In the genomic region with DNA sequence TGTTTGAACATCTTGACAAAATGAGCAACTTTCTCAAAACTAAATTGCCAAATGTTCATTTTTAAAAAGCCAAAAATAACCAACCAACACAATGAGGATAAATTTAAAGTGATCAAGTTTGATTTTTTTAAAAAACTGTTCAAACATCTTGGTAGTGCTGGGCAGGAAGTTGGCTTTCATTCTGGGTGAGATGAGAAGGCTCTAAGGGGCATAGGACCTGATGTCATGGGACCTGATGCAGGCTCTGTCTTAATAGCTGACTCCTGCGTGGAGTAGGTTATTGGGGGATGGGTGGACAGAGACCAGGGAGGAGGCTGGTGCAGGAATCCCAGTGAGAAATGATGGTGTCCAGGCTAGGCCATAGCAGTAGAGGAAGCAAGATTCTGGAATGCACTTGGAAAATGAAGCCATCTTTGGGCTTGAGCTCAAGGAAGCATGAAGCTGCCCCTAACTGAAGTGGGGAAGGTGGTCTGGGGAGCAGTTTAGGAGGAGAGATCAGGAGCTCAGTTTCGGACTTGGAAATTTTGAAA, we compare ENCODE assay signal across 22 cellular contexts. TPM values are rescaled to one million over a fixed set of nuclear protein-coding genes. Genes with fewer than 3 reads are reported as not detected.
A peak's percentile ranks its signal among the peaks of the same experiment; 100 is the strongest.
DNase-seq lines count a peak whose midpoint lies in the region; ATAC-seq and TF ChIP-seq lines count a peak whose summit lies in the region.
"Had no signal": no experiment of that assay in that cellular context is flagged by ENCODE, and none has a peak within 500 bp of the region (broad histone marks: within the 10 kb centered on the region; RNA-seq: fewer than 3 reads in every experiment).

No MANE protein-coding gene starts in this region.

- no peaks in the 10 kb centered on the region for H3K9me3 ChIP-seq in CD4-positive, alpha-beta memory T cell (ENCODE audit: control insufficient read depth in 1 of 2, low read length in 2 of 2)
- H3K9me3 ChIP-seq: BLaER1 treated with 17β-estradiol and CSF1 and Interleukin-3, amounts not matched to agents 10 nM and 100 nM; breast epithelium; gastrocnemius medialis had no signal

- peaks cover 46 to 91% (median 65%) of the 10 kb centered on the region in 4 donors for H3K4me1 Mint-ChIP-seq in CD4-positive, alpha-beta memory T cell
- H3K4me1 Mint-ChIP-seq in IgD-negative memory B cell (peaks cover 47 to 68% (median 62%) of the 10 kb centered on the region in 3 donors), natural killer cell (peaks cover 44 to 53% of the 10 kb centered on the region in 2 donors)
- H3K4me1 Mint-ChIP-seq in activated T-helper 17 cell treated with anti-CD3 and anti-CD28 coated beads, Interleukin-2, amount 50 U/mL, for 72 hours: peaks cover 48% of the 10 kb centered on the region
- H3K4me1 Mint-ChIP-seq: mesothelial cell of epicardium had no signal

- POLR2A ChIA-PET in CD4-positive, alpha-beta memory T cell (lab: Charles Lee; ENCODE audit: partially characterized antibody): interaction anchor here (0.9 to 16.5 kb wide), 9 partner anchors 11 to 75 kb away, joined by 3 to 210 read pairs (median 18); a partner anchor contains a TSS

- peak overlapping the region; percentile 41 for H3K27ac ChIP-seq in CD4-positive, alpha-beta memory T cell (ENCODE audit: low read depth, low read length)
- no peak overlapping the region for H3K27ac ChIP-seq in coronary artery
- H3K27ac ChIP-seq: BLaER1 treated with 17β-estradiol and CSF1 and Interleukin-3, amounts not matched to agents 10 nM and 100 nM; breast epithelium; gastrocnemius medialis; tibial nerve had no signal

- peaks cover 37 to 53% of the 10 kb centered on the region in 2 donors for H3K36me3 Mint-ChIP-seq in CD4-positive, alpha-beta memory T cell
- H3K36me3 Mint-ChIP-seq in IgD-negative memory B cell (peaks cover 7% of the 10 kb centered on the region), natural killer cell (no peaks in the 10 kb centered on the region)
- peaks cover 78% of the 10 kb centered on the region for H3K36me3 Mint-ChIP-seq in activated T-helper 17 cell treated with anti-CD3 and anti-CD28 coated beads, Interleukin-2, amount 50 U/mL, for 72 hours (ENCODE audit: low read depth)
- H3K36me3 Mint-ChIP-seq: mesothelial cell of epicardium had no signal

- H3K4me1 ChIP-seq in CD4-positive, alpha-beta memory T cell (ENCODE audit: insufficient read depth, low read length): peaks cover 100% of the 10 kb centered on the region
- H3K4me1 ChIP-seq: breast epithelium, gastrocnemius medialis had no signal

- no peak for TF ChIP-seq CTCF in natural killer cell (IDR thresholded peaks at IDR 0.05)
- no peak for TF ChIP-seq CTCF in coronary artery (IDR thresholded peaks at IDR 0.05)

- no peak for ATAC-seq in activated T-helper 17 cell treated with anti-CD3 and anti-CD28 coated beads, Interleukin-2, amount 50 U/mL, for 72 hours (replicated peaks)
- ATAC-seq in natural killer cell (no peak), HG03442 (IDR thresholded peaks at IDR 0.05; ENCODE audit: unreplicated experiment) (no peak), GM19452 (IDR thresholded peaks at IDR 0.05; ENCODE audit: unreplicated experiment) (no peak)
- ATAC-seq: gastrocnemius medialis, left cardiac atrium had no signal

- peaks cover 5% of the 10 kb centered on the region for H3K36me3 ChIP-seq in CD4-positive, alpha-beta memory T cell (ENCODE audit: insufficient read depth, low read length)
- H3K36me3 ChIP-seq: breast epithelium, gastrocnemius medialis had no signal

- no peaks in the 10 kb centered on the region for H3K27me3 ChIP-seq in CD4-positive, alpha-beta memory T cell (ENCODE audit: insufficient read depth, low read length)
- H3K27me3 ChIP-seq: BLaER1 treated with 17β-estradiol and CSF1 and Interleukin-3, amounts not matched to agents 10 nM and 100 nM; breast epithelium; gastrocnemius medialis; tibial nerve had no signal

- H3K4me3 ChIP-seq in CD4-positive, alpha-beta memory T cell (ENCODE audit: low read length in 2 of 2): no peak overlapping the region
- no peak overlapping the region for H3K4me3 ChIP-seq in coronary artery
- H3K4me3 ChIP-seq: BLaER1 treated with 17β-estradiol and CSF1 and Interleukin-3, amounts not matched to agents 10 nM and 100 nM; breast epithelium; gastrocnemius medialis; tibial nerve had no signal

- H3K9me3 Mint-ChIP-seq in CD4-positive, alpha-beta memory T cell: peaks cover 0 to 2% (median 0%) of the 10 kb centered on the region in 8 donors
- H3K9me3 Mint-ChIP-seq in IgD-negative memory B cell: no peaks in the 10 kb centered on the region
- H3K9me3 Mint-ChIP-seq in activated T-helper 17 cell treated with anti-CD3 and anti-CD28 coated beads, Interleukin-2, amount 50 U/mL, for 72 hours: no peaks in the 10 kb centered on the region
- H3K9me3 Mint-ChIP-seq in natural killer cell: no peaks in the 10 kb centered on the region
- H3K9me3 Mint-ChIP-seq: dendritic cell treated with granulocyte-macrophage colony-stimulating factor and Interleukin-4, amounts not matched to agents 40 ng/mL and 50 ng/mL, for 4 days; mesothelial cell of epicardium had no signal

- H3K27me3 Mint-ChIP-seq in CD4-positive, alpha-beta memory T cell: no peaks in the 10 kb centered on the region
- no peaks in the 10 kb centered on the region for H3K27me3 Mint-ChIP-seq in IgD-negative memory B cell
- H3K27me3 Mint-ChIP-seq in activated T-helper 17 cell treated with anti-CD3 and anti-CD28 coated beads, Interleukin-2, amount 50 U/mL, for 72 hours: no peaks in the 10 kb centered on the region
- H3K27me3 Mint-ChIP-seq in natural killer cell (ENCODE audit: low read depth in 2 of 2): no peaks in the 10 kb centered on the region
- H3K27me3 Mint-ChIP-seq: dendritic cell treated with granulocyte-macrophage colony-stimulating factor and Interleukin-4, amounts not matched to agents 40 ng/mL and 50 ng/mL, for 4 days had no signal

- intact Hi-C loops in CD4-positive, alpha-beta memory T cell (cut with micrococcal nuclease): no loop called here
- intact Hi-C loops in natural killer cell (cut with micrococcal nuclease): no loop called here

- no peak for DNase-seq in CD4-positive, alpha-beta memory T cell
- no peak for DNase-seq in natural killer cell
- DNase-seq in coronary artery (ENCODE audit: low spot score): no peak
- DNase-seq in GM03348 (ENCODE audit: low spot score): no peak
- DNase-seq: DMS79, erythroblast, gastrocnemius medialis, left cardiac atrium, MM.1S, NCI-H187, NCI-H446 treated with DMSO at 0.1 percent for 48 hours, RPMI8226 had no signal

- peak overlapping the region; percentile 83 to 93 (median 84) for H3K27ac Mint-ChIP-seq in CD4-positive, alpha-beta memory T cell
- H3K27ac Mint-ChIP-seq in IgD-negative memory B cell (peak overlapping the region; percentile 49 to 83 (median 62)), natural killer cell (peak overlapping the region; percentile 83 to 100)
- peak overlapping the region; percentile 81 for H3K27ac Mint-ChIP-seq in activated T-helper 17 cell treated with anti-CD3 and anti-CD28 coated beads, Interleukin-2, amount 50 U/mL, for 72 hours
- H3K27ac Mint-ChIP-seq: mesothelial cell of epicardium had no signal

- CTCF ChIA-PET in CD4-positive, alpha-beta memory T cell (lab: Charles Lee; ENCODE audit: partially characterized antibody): interaction anchor here (0.7 to 6.9 kb wide), 12 partner anchors 10 to 84 kb away, joined by 3 to 37 read pairs (median 4); a partner anchor contains a TSS

- peak overlapping the region; percentile 43 to 89 (median 70) for H3K4me3 Mint-ChIP-seq in CD4-positive, alpha-beta memory T cell
- H3K4me3 Mint-ChIP-seq in IgD-negative memory B cell: peak overlapping the region; percentile 2 to 84 (median 67)
- H3K4me3 Mint-ChIP-seq in activated T-helper 17 cell treated with anti-CD3 and anti-CD28 coated beads, Interleukin-2, amount 50 U/mL, for 72 hours: peak overlapping the region; percentile 79
- H3K4me3 Mint-ChIP-seq in natural killer cell: peak overlapping the region; percentile 4
- H3K4me3 Mint-ChIP-seq: dendritic cell treated with granulocyte-macrophage colony-stimulating factor and Interleukin-4, amounts not matched to agents 40 ng/mL and 50 ng/mL, for 4 days; mesothelial cell of epicardium had no signal

RNA-seq across cellular contexts. Expression of a gene that starts 20.3 kb away (rescaled TPM):
- total RNA-seq in CD4-positive, alpha-beta memory T cell: 100 to 1,000 TPM; 416 to 457 TPM
- polyA plus RNA-seq in CD4-positive, alpha-beta memory T cell: 100 to 1,000 TPM in 1 of 2 donors, 10 to 100 TPM in 1; 41.6 to 151 TPM
- 134 TPM for polyA plus RNA-seq in IgD-negative memory B cell
- 100 to 1,000 TPM; 182 to 219 TPM for total RNA-seq in activated T-helper 17 cell treated with anti-CD3 and anti-CD28 coated beads, Interleukin-2, amount 50 U/mL, for 72 hours
- total RNA-seq in natural killer cell: 100 to 1,000 TPM; 320 to 563 (median 535) TPM

RNA-seq across cellular contexts. Expression of a gene that starts 48.0 kb away (rescaled TPM):
- not detected for total RNA-seq in CD4-positive, alpha-beta memory T cell
- polyA plus RNA-seq in CD4-positive, alpha-beta memory T cell: under 1 TPM in 1 of 2 donors, not detected in 1; 0.14 TPM
- polyA plus RNA-seq in IgD-negative memory B cell: 0.79 TPM
- total RNA-seq in activated T-helper 17 cell treated with anti-CD3 and anti-CD28 coated beads, Interleukin-2, amount 50 U/mL, for 72 hours: not detected
- total RNA-seq in natural killer cell: under 1 TPM in 1 of 3 donors, not detected in 2; 0.14 TPM
- total RNA-seq: gastrocnemius medialis, renal cortical epithelial cell, tibial nerve had no signal

Comparison
In these comparisons a context has a peak if more than half of its experiments do, and no peak if none do; other contexts are left out.
1. H3K4me3 Mint-ChIP-seq: peak in every context shown above with its lines; median percentile 79 in activated T-helper 17 cell treated with anti-CD3 and anti-CD28 coated beads, Interleukin-2, amount 50 U/mL, for 72 hours; 70 in CD4-positive, alpha-beta memory T cell; 67 in IgD-negative memory B cell; 4 in natural killer cell.